Comparison of ENCODE assay signal across 29 cellular contexts in genomic region chr1:102872526-102872925, GRCh38.
"Had no signal": no experiment of that assay in that cellular context is flagged by ENCODE, and none has a peak within 500 bp of the region (broad histone marks: within the 10 kb centered on the region; RNA-seq: fewer than 3 reads in every experiment).

No MANE protein-coding gene starts in this region.

- H3K36me3 Mint-ChIP-seq: activated naive CD4-positive, alpha-beta T cell treated with anti-CD3 and anti-CD28 coated beads, Interleukin-2, amount 10 ng/mL, durations not matched to agents 7 days and 5 days; activated naive CD8-positive, alpha-beta T cell treated with anti-CD3 and anti-CD28 coated beads for 36 hours; T-cell had no signal

- H3K4me3 ChIP-seq: cardiac muscle cell, SK-N-MC had no signal

- H3K36me3 ChIP-seq: brain microvascular endothelial cell, cardiac muscle cell had no signal

- H3K4me3 Mint-ChIP-seq: activated CD8-positive, alpha-beta T cell treated with anti-CD3 and anti-CD28 coated beads for 36 hours; activated naive CD4-positive, alpha-beta T cell treated with anti-CD3 and anti-CD28 coated beads, Interleukin-2, amount 10 ng/mL, durations not matched to agents 7 days and 5 days; activated naive CD8-positive, alpha-beta T cell treated with anti-CD3 and anti-CD28 coated beads for 36 hours; activated T-cell treated with anti-CD3 and anti-CD28 coated beads, Interleukin-2, amount 50 U/mL, for 72 hours; T-cell had no signal

- H3K27me3 ChIP-seq: brain microvascular endothelial cell, cardiac muscle cell had no signal

- H3K27ac Mint-ChIP-seq: activated CD8-positive, alpha-beta T cell treated with anti-CD3 and anti-CD28 coated beads for 36 hours; activated naive CD4-positive, alpha-beta T cell treated with anti-CD3 and anti-CD28 coated beads, Interleukin-2, amount 10 ng/mL, durations not matched to agents 7 days and 5 days; activated naive CD8-positive, alpha-beta T cell treated with anti-CD3 and anti-CD28 coated beads for 36 hours; activated T-cell treated with anti-CD3 and anti-CD28 coated beads, Interleukin-2, amount 50 U/mL, for 72 hours; activated T-helper 2 cell treated with anti-CD3 and anti-CD28 coated beads, Interferon-gamma antibody, Interleukin-2, Interleukin-4, amounts not matched to agents 10 μg/mL and 5 μg/mL and 100 μg/mL, durations not matched to agents 14 hours and 24 hours and 36 hours; T-cell had no signal

- H3K9me3 Mint-ChIP-seq: activated naive CD8-positive, alpha-beta T cell treated with anti-CD3 and anti-CD28 coated beads for 36 hours had no signal

- H3K27ac ChIP-seq: brain microvascular endothelial cell, cardiac muscle cell, SK-N-MC, VCaP had no signal

- H3K4me1 Mint-ChIP-seq: activated naive CD4-positive, alpha-beta T cell treated with anti-CD3 and anti-CD28 coated beads, Interleukin-2, amount 10 ng/mL, durations not matched to agents 7 days and 5 days; activated naive CD8-positive, alpha-beta T cell treated with anti-CD3 and anti-CD28 coated beads for 36 hours; T-cell had no signal

- DNase-seq: activated CD4-positive, alpha-beta T cell treated with anti-CD3 and anti-CD28 coated beads for 4 hours; activated CD8-positive, alpha-beta memory T cell treated with anti-CD3 and anti-CD28 coated beads, Interleukin-2, amount 50 U/mL, for 4 hours; activated CD8-positive, alpha-beta T cell treated with anti-CD3 and anti-CD28 coated beads for 36 hours; activated gamma-delta T cell treated with Interleukin-2 at 50 U/mL for 16 hours; activated naive CD4-positive, alpha-beta T cell treated with anti-CD3 and anti-CD28 coated beads, Interleukin-2, amount 10 ng/mL, durations not matched to agents 7 days and 5 days; activated naive CD8-positive, alpha-beta T cell treated with anti-CD3 and anti-CD28 coated beads for 36 hours; activated T-cell treated with anti-CD3 and anti-CD28 coated beads, Interleukin-2, amount 50 U/mL, for 72 hours; brain microvascular endothelial cell; NCI-H1092; NCI-H1417; NCI-H1930; NCI-H2107; NCI-H2171 treated with DMSO at 0.1 percent for 48 hours; NCI-H345; NCI-H510A; NCI-H526 treated with DMSO at 0.1 percent for 48 hours; NCI-H82; OCI-M1; RPMI8226; T-cell; T-helper 2 cell; T1000 had no signal

- ATAC-seq: activated CD4-positive, CD25-positive, alpha-beta regulatory T cell treated with anti-CD3 and anti-CD28 coated beads, Interleukin-2, amount 50 U/mL, for 24 hours; activated CD8-positive, alpha-beta T cell treated with anti-CD3 and anti-CD28 coated beads for 36 hours; activated T-cell treated with anti-CD3 and anti-CD28 coated beads, Interleukin-2, amount 50 U/mL, for 72 hours; Panc1; Right ventricle myocardium inferior; T-cell had no signal

- H3K27me3 Mint-ChIP-seq: activated CD8-positive, alpha-beta T cell treated with anti-CD3 and anti-CD28 coated beads for 36 hours; activated naive CD4-positive, alpha-beta T cell treated with anti-CD3 and anti-CD28 coated beads, Interleukin-2, amount 10 ng/mL, durations not matched to agents 7 days and 5 days; activated naive CD8-positive, alpha-beta T cell treated with anti-CD3 and anti-CD28 coated beads for 36 hours; T-cell had no signal
